In the genomic region with DNA sequence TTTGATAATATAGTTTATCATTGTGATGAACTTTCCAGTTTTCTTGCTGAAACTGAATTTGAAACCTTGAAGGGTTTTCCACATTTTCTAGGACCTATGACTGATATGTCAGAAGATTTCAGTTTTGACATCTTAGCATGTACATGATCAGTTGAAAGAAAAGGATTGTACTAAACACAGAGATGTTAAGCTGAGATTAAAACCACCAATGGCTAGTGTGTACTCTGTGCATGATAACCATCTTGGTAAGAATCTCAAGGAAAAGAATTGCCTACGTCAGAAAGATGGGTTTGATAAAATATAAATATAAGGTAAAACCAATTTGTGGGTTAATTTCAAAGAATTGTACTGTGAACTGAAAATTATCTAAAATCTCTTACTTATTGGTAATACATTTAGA, we compare ENCODE assay signal across 27 cellular contexts.
"Had no signal": no experiment of that assay in that cellular context is flagged by ENCODE, and none has a peak within 500 bp of the region (broad histone marks: within the 10 kb centered on the region; RNA-seq: fewer than 3 reads in every experiment).

No MANE protein-coding gene starts in this region.

- H3K27me3 ChIP-seq: brain microvascular endothelial cell had no signal

- H3K9me3 Mint-ChIP-seq: activated CD4-positive, alpha-beta T cell treated with anti-CD3 and anti-CD28 coated beads, Interleukin-2, amount 10 ng/mL, durations not matched to agents 7 days and 5 days; activated naive CD4-positive, alpha-beta T cell treated with anti-CD3 and anti-CD28 coated beads for 36 hours; activated naive CD4-positive, alpha-beta T cell treated with anti-CD3 and anti-CD28 coated beads, Interleukin-2, amount 50 U/mL, for 24 hours; activated naive CD8-positive, alpha-beta T cell treated with anti-CD3 and anti-CD28 coated beads, Interleukin-2, amount 10 ng/mL, durations not matched to agents 7 days and 5 days; activated T-cell treated with anti-CD3 and anti-CD28 coated beads, Interleukin-2, amount 50 U/mL, for 24 hours; activated T-helper 17 cell treated with anti-CD3 and anti-CD28 coated beads, Interleukin-2, amount 50 U/mL, for 72 hours; T-cell; T-helper 1 cell treated with Interleukin-12 subunit alpha and Interleukin-12 subunit beta and Interleukin-4 antibody, amounts not matched to agents 30 μg/mL and 1 μg/mL, for 36 hours had no signal

- ATAC-seq: activated T-helper 17 cell treated with anti-CD3 and anti-CD28 coated beads, Interleukin-2, amount 50 U/mL, for 72 hours; effector memory CD8-positive, alpha-beta T cell had no signal

- H3K9me3 ChIP-seq: esophagus squamous epithelium had no signal

- H3K36me3 ChIP-seq: brain microvascular endothelial cell, esophagus squamous epithelium, WERI-Rb-1 had no signal

- H3K36me3 Mint-ChIP-seq: activated naive CD4-positive, alpha-beta T cell treated with anti-CD3 and anti-CD28 coated beads, Interleukin-2, amount 50 U/mL, for 24 hours; activated naive CD8-positive, alpha-beta T cell treated with anti-CD3 and anti-CD28 coated beads, Interleukin-2, amount 10 ng/mL, durations not matched to agents 7 days and 5 days; T-cell had no signal

- H3K4me3 Mint-ChIP-seq: activated B cell treated with CpG ODN at 0.5 μM for 24 hours; activated CD4-positive, alpha-beta T cell treated with anti-CD3 and anti-CD28 coated beads, Interleukin-2, amount 10 ng/mL, durations not matched to agents 7 days and 5 days; activated naive CD4-positive, alpha-beta T cell treated with anti-CD3 and anti-CD28 coated beads for 36 hours; activated naive CD4-positive, alpha-beta T cell treated with anti-CD3 and anti-CD28 coated beads, Interleukin-2, amount 50 U/mL, for 24 hours; activated naive CD8-positive, alpha-beta T cell treated with anti-CD3 and anti-CD28 coated beads, Interleukin-2, amount 10 ng/mL, durations not matched to agents 7 days and 5 days; activated T-cell treated with anti-CD3 and anti-CD28 coated beads, Interleukin-2, amount 50 U/mL, for 24 hours; activated T-helper 17 cell treated with anti-CD3 and anti-CD28 coated beads, Interleukin-2, amount 50 U/mL, for 72 hours; effector memory CD8-positive, alpha-beta T cell; T-cell; T-helper 1 cell treated with Interleukin-12 subunit alpha and Interleukin-12 subunit beta and Interleukin-4 antibody, amounts not matched to agents 30 μg/mL and 1 μg/mL, for 36 hours had no signal

- H3K4me3 ChIP-seq: esophagus squamous epithelium had no signal

- DNase-seq: activated B cell treated with CpG ODN at 0.5 μM for 24 hours; activated CD4-positive, alpha-beta T cell treated with anti-CD3 and anti-CD28 coated beads for 1 hour; activated CD4-positive, alpha-beta T cell treated with anti-CD3 and anti-CD28 coated beads for 4 hours; activated CD4-positive, alpha-beta T cell treated with anti-CD3 and anti-CD28 coated beads, Interleukin-2, amount 10 ng/mL, durations not matched to agents 7 days and 5 days; activated CD4-positive, alpha-beta T cell treated with anti-CD3 and anti-CD28 coated beads, Interleukin-2, amount 50 U/mL, for 48 hours; activated CD8-positive, alpha-beta memory T cell treated with anti-CD3 and anti-CD28 coated beads, Interleukin-2, amount 50 U/mL, for 48 hours; activated effector memory CD4-positive, alpha-beta T cell treated with anti-CD3 and anti-CD28 coated beads, Interleukin-2, amount 50 U/mL, for 16 hours; activated naive CD4-positive, alpha-beta T cell treated with anti-CD3 and anti-CD28 coated beads for 36 hours; activated naive CD8-positive, alpha-beta T cell treated with anti-CD3 and anti-CD28 coated beads, Interleukin-2, amount 10 ng/mL, durations not matched to agents 7 days and 5 days; activated T-cell treated with anti-CD3 and anti-CD28 coated beads for 4 hours; activated T-cell treated with anti-CD3 and anti-CD28 coated beads, Interleukin-2, amount 50 U/mL, for 24 hours; amniotic stem cell; anterior cingulate cortex; brain microvascular endothelial cell; caudate nucleus; cortex of kidney; dermis blood vessel endothelial cell; effector CD4-positive, alpha-beta T cell; effector memory CD8-positive, alpha-beta T cell; esophagus squamous epithelium; head of caudate nucleus; T-cell; T1000; WERI-Rb-1 had no signal

- H3K27me3 Mint-ChIP-seq: activated B cell treated with CpG ODN at 0.5 μM for 24 hours; activated naive CD4-positive, alpha-beta T cell treated with anti-CD3 and anti-CD28 coated beads, Interleukin-2, amount 50 U/mL, for 24 hours; activated naive CD8-positive, alpha-beta T cell treated with anti-CD3 and anti-CD28 coated beads, Interleukin-2, amount 10 ng/mL, durations not matched to agents 7 days and 5 days had no signal

- H3K27ac ChIP-seq: brain microvascular endothelial cell, esophagus squamous epithelium, WERI-Rb-1 had no signal

- H3K27ac Mint-ChIP-seq: activated B cell treated with CpG ODN at 0.5 μM for 24 hours; activated CD4-positive, alpha-beta T cell treated with anti-CD3 and anti-CD28 coated beads, Interleukin-2, amount 10 ng/mL, durations not matched to agents 7 days and 5 days; activated naive CD4-positive, alpha-beta T cell treated with anti-CD3 and anti-CD28 coated beads for 36 hours; activated naive CD4-positive, alpha-beta T cell treated with anti-CD3 and anti-CD28 coated beads, Interleukin-2, amount 50 U/mL, for 24 hours; activated naive CD8-positive, alpha-beta T cell treated with anti-CD3 and anti-CD28 coated beads, Interleukin-2, amount 10 ng/mL, durations not matched to agents 7 days and 5 days; activated T-helper 17 cell treated with anti-CD3 and anti-CD28 coated beads, Interleukin-2, amount 50 U/mL, for 72 hours; effector memory CD8-positive, alpha-beta T cell; T-cell; T-helper 1 cell treated with Interleukin-12 subunit alpha and Interleukin-12 subunit beta and Interleukin-4 antibody, amounts not matched to agents 30 μg/mL and 1 μg/mL, for 36 hours had no signal

- H3K4me1 Mint-ChIP-seq: activated B cell treated with CpG ODN at 0.5 μM for 24 hours; activated CD4-positive, alpha-beta T cell treated with anti-CD3 and anti-CD28 coated beads, Interleukin-2, amount 10 ng/mL, durations not matched to agents 7 days and 5 days; activated naive CD4-positive, alpha-beta T cell treated with anti-CD3 and anti-CD28 coated beads, Interleukin-2, amount 50 U/mL, for 24 hours; activated naive CD8-positive, alpha-beta T cell treated with anti-CD3 and anti-CD28 coated beads, Interleukin-2, amount 10 ng/mL, durations not matched to agents 7 days and 5 days; activated T-helper 17 cell treated with anti-CD3 and anti-CD28 coated beads, Interleukin-2, amount 50 U/mL, for 72 hours; T-cell had no signal
